Comparison of ENCODE assay signal across 13 cellular contexts in the genomic region with DNA sequence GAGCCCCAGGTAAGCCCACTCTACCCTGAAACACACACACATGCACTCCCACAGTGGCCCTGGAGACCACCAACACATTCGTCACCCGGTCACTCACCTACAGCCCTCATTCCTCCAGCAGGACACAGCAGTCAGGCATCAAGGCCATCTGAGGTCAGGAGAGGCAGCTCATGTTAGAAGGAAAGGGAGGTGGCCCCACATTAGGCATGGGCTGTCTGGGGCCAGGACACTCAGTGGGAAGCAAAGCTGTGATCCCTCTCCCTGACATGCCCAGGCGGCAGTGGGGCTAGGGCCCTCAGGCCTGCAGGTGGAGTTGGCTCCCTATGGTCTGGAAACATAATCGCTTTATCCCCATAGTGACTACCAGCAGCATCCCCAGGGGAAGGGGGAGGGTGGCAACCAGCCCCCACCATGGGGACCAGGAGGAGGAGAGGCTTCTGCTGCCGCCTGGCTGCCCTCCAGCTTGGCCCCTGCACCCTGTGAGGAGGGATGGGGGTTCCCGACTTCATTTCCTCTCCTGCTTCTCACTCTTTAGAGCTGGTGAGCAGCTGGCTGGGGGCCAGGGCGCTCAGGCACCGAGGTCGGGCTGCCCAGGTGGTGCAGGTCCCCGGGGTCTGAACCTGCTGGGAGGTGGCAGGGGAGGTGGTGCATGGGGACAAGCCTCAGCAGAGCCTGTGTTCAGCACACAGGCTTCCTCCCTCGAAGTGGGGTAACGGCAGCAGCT.
DNase-seq lines count a peak whose midpoint lies in the region; ATAC-seq and TF ChIP-seq lines count a peak whose summit lies in the region.
"Had no signal": no experiment of that assay in that cellular context is flagged by ENCODE, and none has a peak within 500 bp of the region (broad histone marks: within the 10 kb centered on the region; RNA-seq: fewer than 3 reads in every experiment).

No MANE protein-coding gene starts in this region.

- no peaks in the 10 kb centered on the region for H3K36me3 ChIP-seq in esophagus muscularis mucosa

- no peak for TF ChIP-seq POLR2A in esophagus muscularis mucosa (IDR thresholded peaks at IDR 0.05; ENCODE audit: low read depth)

- TF ChIP-seq CTCF in GM12872 (IDR thresholded peaks at IDR 0.05; ENCODE audit: insufficient read depth, low read depth, low read length) (0 out of 3 replicates have a peak, but pooled peaks have one; percentile 4), esophagus muscularis mucosa (IDR thresholded peaks at IDR 0.05) (no peak), foreskin fibroblast (IDR thresholded peaks at IDR 0.05; ENCODE audit: low read depth, low read length) (no peak)

- H3K9me3 ChIP-seq in esophagus muscularis mucosa, result no peaks in the 10 kb centered on the region
- H3K9me3 ChIP-seq: body of pancreas had no signal

- WGBS in esophagus muscularis mucosa, result 61% methylated on average over 8 of the region's 12 CpGs

- peak; percentile 57 for ATAC-seq in GM21390 (IDR thresholded peaks at IDR 0.05; ENCODE audit: unreplicated experiment)
- ATAC-seq in GM19324 (IDR thresholded peaks at IDR 0.05; ENCODE audit: low FRiP score, unreplicated experiment), result no peak
- ATAC-seq in HG03280 (IDR thresholded peaks at IDR 0.05; ENCODE audit: unreplicated experiment), result no peak
- ATAC-seq: body of pancreas; CD8-positive, alpha-beta T cell had no signal

- TF ChIP-seq EP300 in esophagus muscularis mucosa (IDR thresholded peaks at IDR 0.05), result no peak

- no peaks in the 10 kb centered on the region for H3K4me1 ChIP-seq in esophagus muscularis mucosa
- H3K4me1 ChIP-seq: body of pancreas had no signal

- DNase-seq in NCI-H1092 (lab: John Stamatoyannopoulos, UW) (peak; percentile 73), esophagus muscularis mucosa (ENCODE audit: extremely low spot score) (peak; percentile 83), hippocampal formation (lab: John Stamatoyannopoulos, UW) (no peak), foreskin fibroblast (no peak)
- DNase-seq: activated T-cell treated with anti-CD3 and anti-CD28 coated beads, Interleukin-2, amount 50 U/mL, for 48 hours; body of pancreas; CD8-positive, alpha-beta T cell; stimulated activated CD8-positive, alpha-beta memory T cell treated with anti-CD3 and anti-CD28 coated beads, Interleukin-4, amount 100 ng/mL, for 48 hours had no signal

- H3K4me3 ChIP-seq in esophagus muscularis mucosa, result no peak overlapping the region
- H3K4me3 ChIP-seq in foreskin fibroblast (ENCODE audit: low read depth in 1 of 2, low read length in 2 of 2), result no peak overlapping the region
- H3K4me3 ChIP-seq: body of pancreas had no signal

- peaks cover 0 to 23% (median 0%) of the 10 kb centered on the region in 4 donors for H3K27me3 ChIP-seq in esophagus muscularis mucosa
- H3K27me3 ChIP-seq: body of pancreas had no signal

- no peak overlapping the region for H3K27ac ChIP-seq in esophagus muscularis mucosa (replicated peaks in 1 of 4)
- H3K27ac ChIP-seq: body of pancreas, KMS-11 had no signal

- intact Hi-C loops in esophagus muscularis mucosa (cut with DNase I), result no loop called here

Comparison
In these comparisons a context has a peak if more than half of its experiments do, and no peak if none do; other contexts are left out.
1. DNase-seq: peak in NCI-H1092 (single experiment) and esophagus muscularis mucosa (single experiment); none in hippocampal formation (0 of 2) and foreskin fibroblast (0 of 2).